Comparison of ENCODE assay signal across 36 cellular contexts in the genomic region with DNA sequence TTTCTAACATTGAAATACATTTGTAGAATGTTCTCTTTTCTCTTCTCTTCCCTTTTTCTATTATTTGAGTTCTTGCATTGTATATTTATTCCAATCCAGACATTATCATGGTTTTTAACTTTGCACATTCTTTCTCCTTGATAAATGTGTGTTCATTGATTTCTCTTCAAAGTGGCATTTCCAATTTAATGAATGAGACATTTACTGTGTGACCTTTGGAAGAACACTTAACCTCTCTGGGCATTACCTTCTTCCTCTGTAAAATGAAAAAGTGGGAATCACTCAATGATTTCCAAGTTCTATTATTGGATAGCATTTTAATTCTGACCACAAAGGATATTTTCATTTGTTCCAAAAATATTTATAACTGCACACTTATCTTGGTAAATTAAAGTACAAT.
"Had no signal": no experiment of that assay in that cellular context is flagged by ENCODE, and none has a peak within 500 bp of the region (broad histone marks: within the 10 kb centered on the region; RNA-seq: fewer than 3 reads in every experiment).

No MANE protein-coding gene starts in this region.

- H3K4me1 Mint-ChIP-seq: activated B cell treated with CpG ODN at 0.5 μM for 24 hours; activated CD4-positive, alpha-beta T cell treated with anti-CD3 and anti-CD28 coated beads, Interleukin-2, amount 10 ng/mL, durations not matched to agents 24 days and 14 days; activated naive CD8-positive, alpha-beta T cell treated with anti-CD3 and anti-CD28 coated beads for 36 hours; activated T-helper 17 cell treated with anti-CD3 and anti-CD28 coated beads, Interleukin-2, amount 50 U/mL, for 72 hours had no signal

- H3K9me3 ChIP-seq: adrenal gland, body of pancreas, breast epithelium had no signal

- DNase-seq: activated B cell treated with CpG ODN at 0.5 μM for 24 hours; activated CD4-positive, alpha-beta memory T cell treated with anti-CD3 and anti-CD28 coated beads for 36 hours; activated CD4-positive, alpha-beta T cell treated with anti-CD3 and anti-CD28 coated beads for 4 hours; activated CD4-positive, alpha-beta T cell treated with anti-CD3 and anti-CD28 coated beads, Interleukin-2, amount 10 ng/mL, durations not matched to agents 24 days and 14 days; activated CD4-positive, alpha-beta T cell treated with anti-CD3 and anti-CD28 coated beads, Interleukin-2, amount 50 U/mL, for 1 hour; activated CD4-positive, alpha-beta T cell treated with anti-CD3 and anti-CD28 coated beads, Interleukin-2, amount 50 U/mL, for 4 hours; activated CD4-positive, CD25-positive, alpha-beta regulatory T cell treated with anti-CD3 and anti-CD28 coated beads, Interleukin-2, amount 50 U/mL, for 72 hours; activated CD8-positive, alpha-beta memory T cell treated with anti-CD3 and anti-CD28 coated beads, Interleukin-2, amount 50 U/mL, for 4 hours; activated CD8-positive, alpha-beta T cell treated with anti-CD3 and anti-CD28 coated beads for 36 hours; activated effector memory CD4-positive, alpha-beta T cell treated with anti-CD3 and anti-CD28 coated beads, Interleukin-2, amount 50 U/mL, for 16 hours; activated gamma-delta T cell treated with Interleukin-2 at 50 U/mL for 16 hours; activated naive CD4-positive, alpha-beta T cell; activated naive CD4-positive, alpha-beta T cell treated with anti-CD3 and anti-CD28 coated beads for 36 hours; activated naive CD4-positive, alpha-beta T cell treated with anti-CD3 and anti-CD28 coated beads, Interleukin-2, amount 50 U/mL, for 16 hours; activated naive CD8-positive, alpha-beta T cell treated with anti-CD3 and anti-CD28 coated beads for 36 hours; activated T-cell treated with anti-CD3 and anti-CD28 coated beads for 4 hours; activated T-cell treated with anti-CD3 and anti-CD28 coated beads, Interleukin-2, amount 50 U/mL, for 1 hour; activated T-cell treated with anti-CD3 and anti-CD28 coated beads, Interleukin-2, amount 50 U/mL, for 4 hours; activated T-cell treated with anti-CD3 and anti-CD28 coated beads, Interleukin-2, amount 50 U/mL, for 72 hours; adrenal gland; amniotic stem cell; aorta; body of pancreas; brain microvascular endothelial cell; central memory CD4-positive, alpha-beta T cell; T-helper 1 cell; T-helper 2 cell; T-helper 9 cell had no signal

- H3K9me3 Mint-ChIP-seq: activated B cell treated with CpG ODN at 0.5 μM for 24 hours; activated CD4-positive, alpha-beta T cell treated with anti-CD3 and anti-CD28 coated beads, Interleukin-2, amount 10 ng/mL, durations not matched to agents 24 days and 14 days; activated CD8-positive, alpha-beta T cell treated with anti-CD3 and anti-CD28 coated beads for 36 hours; activated naive CD4-positive, alpha-beta T cell treated with anti-CD3 and anti-CD28 coated beads for 36 hours; activated naive CD8-positive, alpha-beta T cell treated with anti-CD3 and anti-CD28 coated beads for 36 hours; activated T-cell treated with anti-CD3 and anti-CD28 coated beads, Interleukin-2, amount 50 U/mL, for 4 hours; activated T-helper 1 cell treated with anti-CD3 and anti-CD28 coated beads, Interleukin-12 subunit alpha, Interleukin-12 subunit beta, Interleukin-2, Interleukin-4 antibody, amounts not matched to agents 30 ng/mL and 10 ng/mL and 1 ng/mL, durations not matched to agents 14 hours and 24 hours and 36 hours; T-helper 1 cell treated with Interleukin-12 subunit alpha and Interleukin-12 subunit beta and Interleukin-4 antibody, amounts not matched to agents 30 μg/mL and 1 μg/mL, for 36 hours had no signal

- ATAC-seq: activated CD8-positive, alpha-beta T cell treated with anti-CD3 and anti-CD28 coated beads for 36 hours; activated naive CD4-positive, alpha-beta T cell treated with anti-CD3 and anti-CD28 coated beads, Interleukin-2, amount 50 U/mL, for 72 hours; activated T-cell treated with anti-CD3 and anti-CD28 coated beads, Interleukin-2, amount 50 U/mL, for 4 hours; activated T-cell treated with anti-CD3 and anti-CD28 coated beads, Interleukin-2, amount 50 U/mL, for 72 hours; activated T-helper 17 cell treated with anti-CD3 and anti-CD28 coated beads, Interleukin-2, amount 50 U/mL, for 72 hours had no signal

- H3K27me3 Mint-ChIP-seq: activated B cell treated with CpG ODN at 0.5 μM for 24 hours; activated CD4-positive, alpha-beta memory T cell treated with anti-CD3 and anti-CD28 coated beads for 36 hours; activated CD4-positive, alpha-beta T cell treated with anti-CD3 and anti-CD28 coated beads, Interleukin-2, amount 10 ng/mL, durations not matched to agents 24 days and 14 days; activated CD8-positive, alpha-beta T cell treated with anti-CD3 and anti-CD28 coated beads for 36 hours; activated naive CD8-positive, alpha-beta T cell treated with anti-CD3 and anti-CD28 coated beads for 36 hours; activated T-helper 17 cell treated with anti-CD3 and anti-CD28 coated beads, Interleukin-2, amount 50 U/mL, for 72 hours had no signal

- H3K36me3 Mint-ChIP-seq: activated CD4-positive, alpha-beta memory T cell treated with anti-CD3 and anti-CD28 coated beads for 36 hours; activated naive CD4-positive, alpha-beta T cell treated with anti-CD3 and anti-CD28 coated beads, Interleukin-2, amount 50 U/mL, for 72 hours; activated naive CD8-positive, alpha-beta T cell treated with anti-CD3 and anti-CD28 coated beads for 36 hours had no signal

- H3K27ac Mint-ChIP-seq: activated B cell treated with CpG ODN at 0.5 μM for 24 hours; activated CD4-positive, alpha-beta memory T cell treated with anti-CD3 and anti-CD28 coated beads for 36 hours; activated CD4-positive, alpha-beta T cell treated with anti-CD3 and anti-CD28 coated beads, Interleukin-2, amount 10 ng/mL, durations not matched to agents 24 days and 14 days; activated CD8-positive, alpha-beta T cell treated with anti-CD3 and anti-CD28 coated beads for 36 hours; activated naive CD4-positive, alpha-beta T cell treated with anti-CD3 and anti-CD28 coated beads for 36 hours; activated naive CD4-positive, alpha-beta T cell treated with anti-CD3 and anti-CD28 coated beads, Interleukin-2, amount 50 U/mL, for 72 hours; activated naive CD8-positive, alpha-beta T cell treated with anti-CD3 and anti-CD28 coated beads for 36 hours; activated T-cell treated with anti-CD3 and anti-CD28 coated beads, Interleukin-2, amount 50 U/mL, for 72 hours; activated T-helper 1 cell treated with anti-CD3 and anti-CD28 coated beads, Interleukin-12 subunit alpha, Interleukin-12 subunit beta, Interleukin-2, Interleukin-4 antibody, amounts not matched to agents 30 ng/mL and 10 ng/mL and 1 ng/mL, durations not matched to agents 14 hours and 24 hours and 36 hours; activated T-helper 17 cell treated with anti-CD3 and anti-CD28 coated beads, Interleukin-2, amount 50 U/mL, for 72 hours; T-helper 1 cell treated with Interleukin-12 subunit alpha and Interleukin-12 subunit beta and Interleukin-4 antibody, amounts not matched to agents 30 μg/mL and 1 μg/mL, for 36 hours; T-helper 2 cell treated with Interferon-gamma antibody and Interleukin-4, amounts not matched to agents 5 μg/mL and 100 μg/mL, for 36 hours had no signal

- H3K36me3 ChIP-seq: adrenal gland, brain microvascular endothelial cell, breast epithelium had no signal

- H3K27ac ChIP-seq: adrenal gland, brain microvascular endothelial cell, breast epithelium, VCaP had no signal

- H3K27me3 ChIP-seq: adrenal gland, body of pancreas, brain microvascular endothelial cell had no signal

- FAIRE-seq: TTC549 had no signal

- H3K4me1 ChIP-seq: adrenal gland, breast epithelium had no signal

- H3K4me3 Mint-ChIP-seq: activated B cell treated with CpG ODN at 0.5 μM for 24 hours; activated CD4-positive, alpha-beta memory T cell treated with anti-CD3 and anti-CD28 coated beads for 36 hours; activated CD4-positive, alpha-beta T cell treated with anti-CD3 and anti-CD28 coated beads, Interleukin-2, amount 10 ng/mL, durations not matched to agents 24 days and 14 days; activated CD8-positive, alpha-beta T cell treated with anti-CD3 and anti-CD28 coated beads for 36 hours; activated naive CD4-positive, alpha-beta T cell treated with anti-CD3 and anti-CD28 coated beads for 36 hours; activated naive CD8-positive, alpha-beta T cell treated with anti-CD3 and anti-CD28 coated beads for 36 hours; activated T-cell treated with anti-CD3 and anti-CD28 coated beads, Interleukin-2, amount 50 U/mL, for 4 hours; activated T-cell treated with anti-CD3 and anti-CD28 coated beads, Interleukin-2, amount 50 U/mL, for 72 hours; activated T-helper 1 cell treated with anti-CD3 and anti-CD28 coated beads, Interleukin-12 subunit alpha, Interleukin-12 subunit beta, Interleukin-2, Interleukin-4 antibody, amounts not matched to agents 30 ng/mL and 10 ng/mL and 1 ng/mL, durations not matched to agents 14 hours and 24 hours and 36 hours; activated T-helper 17 cell treated with anti-CD3 and anti-CD28 coated beads, Interleukin-2, amount 50 U/mL, for 72 hours; T-helper 1 cell treated with Interleukin-12 subunit alpha and Interleukin-12 subunit beta and Interleukin-4 antibody, amounts not matched to agents 30 μg/mL and 1 μg/mL, for 36 hours; T-helper 2 cell treated with Interferon-gamma antibody and Interleukin-4, amounts not matched to agents 5 μg/mL and 100 μg/mL, for 36 hours had no signal

- H3K4me3 ChIP-seq: adrenal gland, body of pancreas, breast epithelium had no signal
